Comparison of ENCODE assay signal across 30 cellular contexts in genomic region chr10:29322918-29323317, GRCh38. TPM values are rescaled to one million over a fixed set of nuclear protein-coding genes. Genes with fewer than 3 reads are reported as not detected.
DNase-seq lines count a peak whose midpoint lies in the region; ATAC-seq, FAIRE-seq and TF ChIP-seq lines count a peak whose summit lies in the region.
"Had no signal": no experiment of that assay in that cellular context is flagged by ENCODE, and none has a peak within 500 bp of the region (broad histone marks: within the 10 kb centered on the region; RNA-seq: fewer than 3 reads in every experiment).

No MANE protein-coding gene starts in this region.

- no peak for TF ChIP-seq RAD21 in K562 (CRISPR knock-in tag; conservative IDR thresholded peaks at IDR 0.05 in 1 of 2, IDR thresholded peaks at IDR 0.05 in 1 of 2)

- no peaks in the 10 kb centered on the region for H3K36me3 Mint-ChIP-seq in nephron (ENCODE audit: low read depth)
- no peaks in the 10 kb centered on the region for H3K36me3 Mint-ChIP-seq in activated CD4-positive, alpha-beta memory T cell treated with anti-CD3 and anti-CD28 coated beads, Interleukin-2, amount 10 ng/mL, durations not matched to agents 7 days and 5 days (ENCODE audit: low read depth)
- H3K36me3 Mint-ChIP-seq: activated CD8-positive, alpha-beta memory T cell treated with anti-CD3 and anti-CD28 coated beads, Interleukin-2, amount 10 ng/mL, durations not matched to agents 7 days and 5 days; activated naive CD4-positive, alpha-beta T cell treated with anti-CD3 and anti-CD28 coated beads, Interleukin-2, amount 10 ng/mL, durations not matched to agents 7 days and 5 days; CD14-positive monocyte; naive B cell; stimulated activated memory B cell treated with anti-CD40 and anti-IgM and Interleukin-4, amounts not matched to agents 10 μg/mL and 1 μg/mL and 100 μg/mL, for 72 hours had no signal

- no peaks in the 10 kb centered on the region for H3K9me3 ChIP-seq in K562 (replicated peaks; ENCODE audit: control insufficient read depth, insufficient read depth, low read depth, low read length)
- H3K9me3 ChIP-seq: suprapubic skin, upper lobe of right lung had no signal

- no peak overlapping the region for H3K27ac ChIP-seq in K562 (ENCODE audit: extremely low read depth, low read depth, low read length)
- H3K27ac ChIP-seq: brain microvascular endothelial cell, epithelial cell of prostate, suprapubic skin, upper lobe of right lung, VCaP had no signal

- peaks cover 24% of the 10 kb centered on the region for H3K4me1 Mint-ChIP-seq in nephron
- H3K4me1 Mint-ChIP-seq in activated CD4-positive, alpha-beta memory T cell treated with anti-CD3 and anti-CD28 coated beads, Interleukin-2, amount 10 ng/mL, durations not matched to agents 7 days and 5 days = peaks cover 6% of the 10 kb centered on the region
- H3K4me1 Mint-ChIP-seq: activated CD4-positive, alpha-beta T cell treated with anti-CD3 and anti-CD28 coated beads, Interleukin-2, amount 10 ng/mL, durations not matched to agents 24 days and 14 days had no signal

- no peak overlapping the region for H3K9ac ChIP-seq in K562 (ENCODE audit: insufficient read depth in 1 of 2, low read depth in 2 of 2, low read length in 2 of 2)

- H3K36me3 ChIP-seq in K562 (ENCODE audit: control insufficient read depth, insufficient read depth, low read length) = no peaks in the 10 kb centered on the region
- H3K36me3 ChIP-seq: brain microvascular endothelial cell, suprapubic skin, upper lobe of right lung had no signal

- peaks cover 5% of the 10 kb centered on the region for H3K27me3 Mint-ChIP-seq in nephron (ENCODE audit: low read depth)
- H3K27me3 Mint-ChIP-seq in activated CD4-positive, alpha-beta memory T cell treated with anti-CD3 and anti-CD28 coated beads, Interleukin-2, amount 10 ng/mL, durations not matched to agents 7 days and 5 days = peaks cover 20% of the 10 kb centered on the region

- TF ChIP-seq CTCF in K562 (IDR thresholded peaks at IDR 0.05 in 2 of 3, conservative IDR thresholded peaks at IDR 0.05 in 1 of 3; ENCODE audit: insufficient read depth in 2 of 3, low read depth in 1 of 3, low read length in 3 of 3) (no peak), nephron (IDR thresholded peaks at IDR 0.05; ENCODE audit: unreplicated experiment in 3 of 3) (no peak)

- FAIRE-seq in K562 (lab: Jason Lieb, UNC) = no peak
- FAIRE-seq: colon had no signal

- POLR2A ChIA-PET in K562 (lab: Yijun Ruan, JAX) = no interaction called here
- POLR2A ChIA-PET in activated CD4-positive, alpha-beta memory T cell treated with anti-CD3 and anti-CD28 coated beads, Interleukin-2, amount 10 ng/mL, durations not matched to agents 7 days and 5 days (lab: Charles Lee) = no interaction called here

- H3K4me3 ChIP-seq in K562 = no peak overlapping the region
- H3K4me3 ChIP-seq: suprapubic skin, upper lobe of right lung had no signal

- no peak overlapping the region for H2AFZ ChIP-seq in K562 (ENCODE audit: low read depth, low read length)

- H3K4me1 ChIP-seq in K562 (replicated peaks in 1 of 2; ENCODE audit: control insufficient read depth in 2 of 2, insufficient read depth in 2 of 2, low read length in 2 of 2) = peaks cover 0 to 3% of the 10 kb centered on the region in 2 experiments; a peak in 1 of 5 replicates
- H3K4me1 ChIP-seq: upper lobe of right lung had no signal

- no peaks in the 10 kb centered on the region for H3K9me1 ChIP-seq in K562 (ENCODE audit: control insufficient read depth, insufficient read depth, low read length)

- H3K4me2 ChIP-seq in K562 (ENCODE audit: insufficient read depth, low read length) = no peak overlapping the region

- H4K20me1 ChIP-seq in K562 (replicated peaks; ENCODE audit: control insufficient read depth, insufficient read depth, low read length) = no peaks in the 10 kb centered on the region

- peaks cover 5 to 41% of the 10 kb centered on the region in 2 experiments; a peak in 3 of 5 replicates for H3K27me3 ChIP-seq in K562 (ENCODE audit: control insufficient read depth in 2 of 2, insufficient read depth in 2 of 2, low read length in 2 of 2)
- H3K27me3 ChIP-seq: brain microvascular endothelial cell, upper lobe of right lung had no signal

- H3K9me3 Mint-ChIP-seq in nephron = no peaks in the 10 kb centered on the region
- H3K9me3 Mint-ChIP-seq in activated CD4-positive, alpha-beta memory T cell treated with anti-CD3 and anti-CD28 coated beads, Interleukin-2, amount 10 ng/mL, durations not matched to agents 7 days and 5 days = no peaks in the 10 kb centered on the region
- H3K9me3 Mint-ChIP-seq: activated CD4-positive, alpha-beta T cell treated with anti-CD3 and anti-CD28 coated beads, Interleukin-2, amount 10 ng/mL, durations not matched to agents 24 days and 14 days; activated naive CD4-positive, alpha-beta T cell treated with anti-CD3 and anti-CD28 coated beads, Interleukin-2, amount 10 ng/mL, durations not matched to agents 7 days and 5 days; stimulated activated memory B cell treated with anti-CD40 and anti-IgM and Interleukin-4, amounts not matched to agents 10 μg/mL and 1 μg/mL and 100 μg/mL, for 72 hours; T-helper 2 cell treated with Interferon-gamma antibody and Interleukin-4, amounts not matched to agents 5 μg/mL and 100 μg/mL, for 36 hours had no signal

- 2% methylated on average over 5 of the region's 5 CpGs for WGBS in K562 (ENCODE audit: insufficient coverage, low coverage, missing lambda C conversion rate)

- intact Hi-C loops in K562 (cut with micrococcal nuclease) (no loop called here), left cardiac atrium (cut with DNase I) (no loop called here)

- BruUV-seq in K562 (replicated peaks; lab: Mats Ljungman, UMichigan) = no TSS peak

- no peak overlapping the region for H3K4me3 Mint-ChIP-seq in nephron
- H3K4me3 Mint-ChIP-seq in activated CD4-positive, alpha-beta memory T cell treated with anti-CD3 and anti-CD28 coated beads, Interleukin-2, amount 10 ng/mL, durations not matched to agents 7 days and 5 days = no peak overlapping the region
- H3K4me3 Mint-ChIP-seq: activated CD4-positive, alpha-beta T cell treated with anti-CD3 and anti-CD28 coated beads, Interleukin-2, amount 10 ng/mL, durations not matched to agents 24 days and 14 days; activated CD8-positive, alpha-beta memory T cell treated with anti-CD3 and anti-CD28 coated beads, Interleukin-2, amount 10 ng/mL, durations not matched to agents 7 days and 5 days; activated naive CD4-positive, alpha-beta T cell treated with anti-CD3 and anti-CD28 coated beads, Interleukin-2, amount 10 ng/mL, durations not matched to agents 7 days and 5 days; CD14-positive monocyte; naive B cell; stimulated activated memory B cell treated with anti-CD40 and anti-IgM and Interleukin-4, amounts not matched to agents 10 μg/mL and 1 μg/mL and 100 μg/mL, for 72 hours; T-helper 2 cell treated with Interferon-gamma antibody and Interleukin-4, amounts not matched to agents 5 μg/mL and 100 μg/mL, for 36 hours had no signal

- H3K27ac Mint-ChIP-seq in nephron = peak overlapping the region in 2 of 3 experiments; percentile 18 to 77
- H3K27ac Mint-ChIP-seq in activated CD4-positive, alpha-beta memory T cell treated with anti-CD3 and anti-CD28 coated beads, Interleukin-2, amount 10 ng/mL, durations not matched to agents 7 days and 5 days = no peak overlapping the region
- H3K27ac Mint-ChIP-seq: activated CD4-positive, alpha-beta T cell treated with anti-CD3 and anti-CD28 coated beads, Interleukin-2, amount 10 ng/mL, durations not matched to agents 24 days and 14 days; activated CD8-positive, alpha-beta memory T cell treated with anti-CD3 and anti-CD28 coated beads, Interleukin-2, amount 10 ng/mL, durations not matched to agents 7 days and 5 days; activated naive CD4-positive, alpha-beta T cell treated with anti-CD3 and anti-CD28 coated beads, Interleukin-2, amount 10 ng/mL, durations not matched to agents 7 days and 5 days; CD14-positive monocyte; naive B cell; stimulated activated memory B cell treated with anti-CD40 and anti-IgM and Interleukin-4, amounts not matched to agents 10 μg/mL and 1 μg/mL and 100 μg/mL, for 72 hours; T-helper 2 cell treated with Interferon-gamma antibody and Interleukin-4, amounts not matched to agents 5 μg/mL and 100 μg/mL, for 36 hours had no signal

- no peaks in the 10 kb centered on the region for H3K79me2 ChIP-seq in K562 (ENCODE audit: control insufficient read depth, insufficient read depth, low read length)

- in situ Hi-C loops in K562 (cut with MboI) = no loop called here

- no peak for TF ChIP-seq POLR2A in K562 (conservative IDR thresholded peaks at IDR 0.05)

- CTCF ChIA-PET in K562 (lab: Yijun Ruan, JAX; ENCODE audit: low intra/inter-chr PET ratio) = no interaction called here
- CTCF ChIA-PET in activated CD4-positive, alpha-beta memory T cell treated with anti-CD3 and anti-CD28 coated beads, Interleukin-2, amount 10 ng/mL, durations not matched to agents 7 days and 5 days (lab: Charles Lee) = no interaction called here

- no peak for TF ChIP-seq EP300 in K562 (IDR thresholded peaks at IDR 0.05; ENCODE audit: low read length)

- DNase-seq in K562 (ENCODE audit: extremely low read depth in 1 of 4, low spot score in 3 of 4) = no peak
- no peak for DNase-seq in left cardiac atrium
- DNase-seq in activated CD4-positive, alpha-beta memory T cell treated with anti-CD3 and anti-CD28 coated beads, Interleukin-2, amount 10 ng/mL, durations not matched to agents 7 days and 5 days = no peak
- no peak for DNase-seq in HuH-7 (ENCODE audit: low spot score)
- DNase-seq: activated CD4-positive, alpha-beta T cell treated with anti-CD3 and anti-CD28 coated beads, Interleukin-2, amount 10 ng/mL, durations not matched to agents 24 days and 14 days; activated CD8-positive, alpha-beta memory T cell treated with anti-CD3 and anti-CD28 coated beads, Interleukin-2, amount 10 ng/mL, durations not matched to agents 7 days and 5 days; activated naive CD4-positive, alpha-beta T cell treated with anti-CD3 and anti-CD28 coated beads, Interleukin-2, amount 10 ng/mL, durations not matched to agents 7 days and 5 days; brain microvascular endothelial cell; DMS79 treated with DMSO at 0.1 percent for 48 hours; effector CD4-positive, alpha-beta T cell; KG1; kidney glomerular epithelial cell; mesenchymal stem cell; naive B cell; NCI-H1436; nucleus accumbens; stimulated activated CD4-positive, alpha-beta T cell treated with anti-CD3 and anti-CD28 coated beads, Interleukin-4, amount 100 ng/mL, for 4 hours; upper lobe of right lung had no signal

- no peak for ATAC-seq in K562
- peak; percentile 67 to 70 for ATAC-seq in left cardiac atrium
- no peak for ATAC-seq in GM21786 (IDR thresholded peaks at IDR 0.05; ENCODE audit: unreplicated experiment)
- ATAC-seq in GM18520 (IDR thresholded peaks at IDR 0.05; ENCODE audit: unreplicated experiment) = no peak
- ATAC-seq: activated CD8-positive, alpha-beta memory T cell treated with anti-CD3 and anti-CD28 coated beads, Interleukin-2, amount 10 ng/mL, durations not matched to agents 7 days and 5 days; stimulated activated memory B cell treated with anti-CD40 and anti-IgM and Interleukin-4, amounts not matched to agents 10 μg/mL and 1 μg/mL and 100 μg/mL, for 72 hours; upper lobe of right lung had no signal

RNA-seq across cellular contexts. Expression of gene LYZL1, which starts 34.0 kb away (rescaled TPM):
- not detected in 2 replicates for total RNA-seq in K562 (2011; cell fraction: chromatin; rRNA removed; ENCODE audit: low replicate concordance)
- total RNA-seq in K562 (2011; cell fraction: nucleolus; rRNA removed) = not detected in 2 replicates
- not detected in 2 replicates for total RNA-seq in K562 (2011; cell fraction: nucleoplasm; rRNA removed)
- total RNA-seq in K562 (2014; rRNA removed) (not detected in 2 replicates), K562 (2014; rRNA removed; fragmentation: Illumina TruSeq; extraction: Trizol) (not detected in 2 replicates), K562 (2015; rRNA removed; fragmentation: Illumina TruSeq; extraction: Trizol) (not detected in 2 replicates), K562 (2021) (not detected in 2 replicates), left cardiac atrium (not detected)
- polyA plus RNA-seq in K562 (2011; rRNA removed) (not detected in 2 replicates), K562 (2014; fragmentation: Illumina TruSeq; extraction: Trizol) (not detected in 2 replicates), K562 (2014; fragmentation: Nextera tagmentation; extraction: Ambion mirVana) (not detected), K562 (2014; rRNA removed) (not detected in 2 replicates)
- not detected in 2 replicates for polyA plus RNA-seq in K562 (2011; cell fraction: cytosol; rRNA removed)
- polyA plus RNA-seq in K562 (2011; cell fraction: nucleus; rRNA removed) = not detected in 2 replicates
- not detected in 2 replicates for polyA plus RNA-seq in K562 (2012)
- polyA minus RNA-seq in K562 (2011; rRNA and poly(A)+ RNA removed) = not detected in 2 replicates
- not detected in 2 replicates for polyA minus RNA-seq in K562 (2011; cell fraction: cytosol; rRNA and poly(A)+ RNA removed)
- not detected in 2 replicates for polyA minus RNA-seq in K562 (2011; cell fraction: nucleus; rRNA and poly(A)+ RNA removed)
- total RNA-seq in activated CD4-positive, alpha-beta memory T cell treated with anti-CD3 and anti-CD28 coated beads, Interleukin-2, amount 10 ng/mL, durations not matched to agents 7 days and 5 days = not detected
- total RNA-seq: activated CD4-positive, alpha-beta T cell treated with anti-CD3 and anti-CD28 coated beads, Interleukin-2, amount 10 ng/mL, durations not matched to agents 24 days and 14 days; activated CD8-positive, alpha-beta memory T cell treated with anti-CD3 and anti-CD28 coated beads, Interleukin-2, amount 10 ng/mL, durations not matched to agents 7 days and 5 days; HT1080; renal cortical epithelial cell; suprapubic skin; upper lobe of right lung had no signal
- polyA plus RNA-seq: CD14-positive monocyte had no signal

Comparison
In these comparisons a context has a peak if more than half of its experiments do, and no peak if none do; other contexts are left out.
1. ATAC-seq: peak in left cardiac atrium (2 of 2); none in K562 (single experiment), GM21786 (single experiment) and GM18520 (single experiment).